In genomic region chr19:48994035-48994386, GRCh38 we compare ENCODE assay signal across 8 cellular contexts. TPM values are rescaled to one million over a fixed set of nuclear protein-coding genes. Genes with fewer than 3 reads are reported as not detected.
DNase-seq lines count a peak whose midpoint lies in the region.

No MANE protein-coding gene starts in this region.

- peak overlapping the region; percentile 62 to 89 for H3K4me3 ChIP-seq in esophagus (ENCODE audit: low read depth in 1 of 2, low read length in 2 of 2)

- 1 to 3% methylated on average over 13 of the region's 13 CpGs for WGBS in esophagus, 2 donors

- no peaks in the 10 kb centered on the region for H3K27me3 ChIP-seq in esophagus (ENCODE audit: control insufficient read depth in 1 of 2, insufficient read depth in 2 of 2, low read length in 2 of 2)

- H3K36me3 ChIP-seq in ES-I3 (ENCODE audit: insufficient read depth, low read length) = no peaks in the 10 kb centered on the region
- peaks cover 0 to 6% of the 10 kb centered on the region in 2 donors for H3K36me3 ChIP-seq in esophagus (ENCODE audit: control insufficient read depth in 2 of 2, insufficient read depth in 2 of 2, low read length in 1 of 2)

- H3K9me3 ChIP-seq in ES-I3 (ENCODE audit: control insufficient read depth, insufficient read depth, low read length) = no peaks in the 10 kb centered on the region
- H3K9me3 ChIP-seq in esophagus (ENCODE audit: control insufficient read depth in 2 of 2, insufficient read depth in 1 of 2, low read depth in 1 of 2, low read length in 1 of 2) = no peaks in the 10 kb centered on the region

- DNase-seq in RKO (ENCODE audit: low spot score) = peak; percentile 58
- DNase-seq in pons (ENCODE audit: low spot score) = peak; percentile 37
- no peak for DNase-seq in OCI-M1 (lab: John Stamatoyannopoulos, UW)
- DNase-seq in stimulated activated CD4-positive, alpha-beta T cell treated with anti-CD3 and anti-CD28 coated beads, Interleukin-4, amount 100 ng/mL, for 1 hour = no peak
- DNase-seq in NAMALWA (ENCODE audit: low spot score) = no peak
- DNase-seq in mesenteric fat pad (ENCODE audit: low spot score) = no peak

- H3K27ac ChIP-seq in esophagus (ENCODE audit: low read depth in 2 of 2, low read length in 1 of 2) = peak overlapping the region; percentile 94 to 98

- peak overlapping the region; percentile 96 for H3K9ac ChIP-seq in ES-I3 (ENCODE audit: low read depth, low read length)

- H3K4me1 ChIP-seq in ES-I3 (ENCODE audit: insufficient read depth, low read length) (peaks cover 8% of the 10 kb centered on the region; the same call in 1 of the 2 replicates), esophagus (ENCODE audit: control insufficient read depth in 2 of 2, insufficient read depth in 2 of 2, low read length in 1 of 2) (peaks cover 14 to 15% of the 10 kb centered on the region in 2 donors)

RNA-seq across cellular contexts. Expression of gene RUVBL2, which starts 0.3 kb away (rescaled TPM):
- polyA plus RNA-seq in esophagus = 10 to 100 TPM; 56.1 to 87.4 TPM
- total RNA-seq in mesenteric fat pad = 40.0 TPM

RNA-seq across cellular contexts. Expression of gene GYS1, which starts 0.9 kb away (rescaled TPM):
- 10 to 100 TPM; 27.0 to 30.9 TPM for polyA plus RNA-seq in esophagus
- total RNA-seq in mesenteric fat pad = 82.0 TPM

RNA-seq across cellular contexts. Expression of gene LHB, which starts 22.9 kb away (rescaled TPM):
- polyA plus RNA-seq in esophagus = under 1 TPM; 0.29 to 0.45 TPM
- not detected for total RNA-seq in mesenteric fat pad

RNA-seq across cellular contexts. Expression of gene FTL, which starts 28.9 kb away (rescaled TPM):
- 100 to 1,000 TPM; 645 to 931 TPM for polyA plus RNA-seq in esophagus
- 9,334 TPM for total RNA-seq in mesenteric fat pad

RNA-seq across cellular contexts. Expression of gene CGB3, which starts 30.1 kb away (rescaled TPM):
- not detected for polyA plus RNA-seq in esophagus
- total RNA-seq in mesenteric fat pad = not detected

Comparison
In these comparisons a context has a peak if more than half of its experiments do, and no peak if none do; other contexts are left out.
1. DNase-seq: peak in RKO (single experiment) and pons (single experiment); none in OCI-M1 (single experiment), stimulated activated CD4-positive, alpha-beta T cell treated with anti-CD3 and anti-CD28 coated beads, Interleukin-4, amount 100 ng/mL, for 1 hour (single experiment), NAMALWA (single experiment) and mesenteric fat pad (single experiment).